ENCODE assay signal across 21 cellular contexts in genomic region chr22:19795617-19796008, GRCh38. TPM values are rescaled to one million over a fixed set of nuclear protein-coding genes. Genes with fewer than 3 reads are reported as not detected.
A peak's percentile ranks its signal among the peaks of the same experiment; 100 is the strongest.
DNase-seq lines count a peak whose midpoint lies in the region; ATAC-seq, FAIRE-seq and TF ChIP-seq lines count a peak whose summit lies in the region.
"Had no signal": no experiment of that assay in that cellular context is flagged by ENCODE, and none has a peak within 500 bp of the region (broad histone marks: within the 10 kb centered on the region; RNA-seq: fewer than 3 reads in every experiment).

No MANE protein-coding gene starts in this region.

- CTCF ChIA-PET in IMR-90 (lab: Yijun Ruan, JAX) = no interaction called here

- FAIRE-seq in H54 (lab: Jason Lieb, UNC) = no peak
- FAIRE-seq: GM12892 had no signal

- H3K9me3 ChIP-seq in IMR-90 (ENCODE audit: control insufficient read depth, insufficient read depth, low read length) (peaks cover 7% of the 10 kb centered on the region), fibroblast of lung (ENCODE audit: control insufficient read depth, insufficient read depth, low read depth, low read length) (no peaks in the 10 kb centered on the region), osteoblast (ENCODE audit: low read depth, low read length) (no peaks in the 10 kb centered on the region), colonic mucosa (no peaks in the 10 kb centered on the region)

- H3K4me2 ChIP-seq in IMR-90 (ENCODE audit: low read depth, low read length) (no peak overlapping the region), fibroblast of lung (ENCODE audit: extremely low read depth, insufficient read depth, low read length) (no peak overlapping the region), osteoblast (ENCODE audit: insufficient read depth, low read length) (no peak overlapping the region)

- no peak for TF ChIP-seq RAD21 in IMR-90 (IDR thresholded peaks at IDR 0.05; ENCODE audit: low read length)

- H2BK15ac ChIP-seq in IMR-90 (ENCODE audit: low read depth, low read length) = no peak overlapping the region

- no peak overlapping the region for H4K8ac ChIP-seq in IMR-90 (ENCODE audit: low read depth in 2 of 2, low read length in 2 of 2)

- H3K23ac ChIP-seq in IMR-90 (ENCODE audit: low read depth, low read length) = no peak overlapping the region

- WGBS in IMR-90 (ENCODE audit: extremely low coverage in 2 of 2, insufficient read length in 1 of 2), 2 experiments = 56% methylated on average over 2 of the region's 6 CpGs; no CpG with 5 or more reads in 1 of the 2 experiments

- H4K20me1 ChIP-seq in IMR-90 (ENCODE audit: insufficient read depth, low read length) = no peaks in the 10 kb centered on the region
- no peaks in the 10 kb centered on the region for H4K20me1 ChIP-seq in fibroblast of lung (ENCODE audit: control insufficient read depth, extremely low read depth, insufficient read depth, low read length)
- H4K20me1 ChIP-seq in osteoblast (ENCODE audit: insufficient read depth, low read length) = peaks cover 2% of the 10 kb centered on the region

- H3K14ac ChIP-seq in IMR-90 (replicated peaks; ENCODE audit: low read depth, low read length) = no peak overlapping the region

- dilution Hi-C loops in IMR-90 (cut with HindIII; ENCODE audit: low sequenced_read_pairs, unreplicated experiment) = no loop called here

- H3K4ac ChIP-seq in IMR-90 (ENCODE audit: low read depth, low read length) = no peak overlapping the region

- H2AK5ac ChIP-seq in IMR-90 (ENCODE audit: low read depth, low read length) = no peak overlapping the region

- POLR2A ChIA-PET in IMR-90 (lab: Charles Lee; ENCODE audit: unreplicated experiment) = no interaction called here

- H3K9ac ChIP-seq in IMR-90 (ENCODE audit: low read depth, low read length) (no peak overlapping the region), fibroblast of lung (ENCODE audit: insufficient read depth, low read length) (no peak overlapping the region), colonic mucosa (ENCODE audit: low read depth in 2 of 2, low read length in 2 of 2) (no peak overlapping the region)

- H2AK9ac ChIP-seq in IMR-90 (replicated peaks; ENCODE audit: low read depth, low read length, poor library complexity) = no peak overlapping the region

- H3K56ac ChIP-seq in IMR-90 (ENCODE audit: extremely low read depth, insufficient read depth, low read length) = no peak overlapping the region

- H3K27ac ChIP-seq in IMR-90 (ENCODE audit: insufficient read depth, low read length) (no peak overlapping the region), fibroblast of lung (ENCODE audit: insufficient read depth, low read length) (no peak overlapping the region), osteoblast (ENCODE audit: low read depth, low read length) (no peak overlapping the region), colonic mucosa (no peak overlapping the region)
- H3K27ac ChIP-seq: esophagus squamous epithelium, heart right ventricle had no signal

- no TSS peak for BruUV-seq in IMR-90 (replicated peaks; lab: Mats Ljungman, UMichigan)

- no peak overlapping the region for H2BK20ac ChIP-seq in IMR-90 (ENCODE audit: low read depth, low read length)

- TF ChIP-seq POLR2A in IMR-90 (IDR thresholded peaks at IDR 0.05; ENCODE audit: low read depth, low read length) = no peak
- TF ChIP-seq POLR2A in H54 (IDR thresholded peaks at IDR 0.05; ENCODE audit: low read depth, low read length) = no peak

- intact Hi-C loops in IMR-90 (cut with micrococcal nuclease) (no loop called here), colonic mucosa (cut with DNase I) (no loop called here)

- H3K4me1 ChIP-seq in IMR-90 (ENCODE audit: control insufficient read depth, insufficient read depth, low read length) (peaks cover 11% of the 10 kb centered on the region), fibroblast of lung (ENCODE audit: control insufficient read depth, extremely low read depth, insufficient read depth, low read length) (peaks cover 5% of the 10 kb centered on the region), osteoblast (ENCODE audit: insufficient read depth, low read length) (peaks cover 9% of the 10 kb centered on the region), colonic mucosa (no peaks in the 10 kb centered on the region)

- H2AFZ ChIP-seq in IMR-90 (replicated peaks; ENCODE audit: low read length, poor library complexity) = no peak overlapping the region
- H2AFZ ChIP-seq in fibroblast of lung (ENCODE audit: low read length) = no peak overlapping the region
- no peak overlapping the region for H2AFZ ChIP-seq in osteoblast (ENCODE audit: low read length)

- ATAC-seq in IMR-90 (ENCODE audit: low read depth) = no peak; the same call in 1 of the 2 replicates
- no peak for ATAC-seq in HG03457 (IDR thresholded peaks at IDR 0.05; ENCODE audit: unreplicated experiment)
- ATAC-seq: CD8-positive, alpha-beta T cell; effector memory CD8-positive, alpha-beta T cell; heart right ventricle; sciatic nerve had no signal

- no peaks in the 10 kb centered on the region for H3K79me1 ChIP-seq in IMR-90 (ENCODE audit: low read depth in 1 of 2, low read length in 2 of 2)

- H4K5ac ChIP-seq in IMR-90 (ENCODE audit: low read depth, low read length) = no peak overlapping the region

- no peak overlapping the region for H4K91ac ChIP-seq in IMR-90 (ENCODE audit: insufficient read depth, low read depth, low read length)

- no peak overlapping the region for H3K18ac ChIP-seq in IMR-90 (ENCODE audit: low read depth, low read length)

- in situ Hi-C loops in IMR-90 (cut with MboI; ENCODE audit: low sequenced_read_pairs) = no loop called here

- H3K36me3 ChIP-seq in IMR-90 (ENCODE audit: control insufficient read depth, insufficient read depth, low read length) (no peaks in the 10 kb centered on the region), fibroblast of lung (ENCODE audit: control insufficient read depth, insufficient read depth, low read length) (no peaks in the 10 kb centered on the region), osteoblast (ENCODE audit: insufficient read depth, low read length) (peaks cover 5% of the 10 kb centered on the region), colonic mucosa (no peaks in the 10 kb centered on the region)
- H3K36me3 ChIP-seq: heart right ventricle had no signal

- DNase-seq in AG20443 (ENCODE audit: low spot score) (peak; percentile 78), IMR-90 (peak; percentile 34), fibroblast of lung (ENCODE audit: low read depth in 2 of 2) (peak; percentile 24 to 45), osteoblast (ENCODE audit: insufficient read length, low spot score, missing footprints) (peak; percentile 92), colonic mucosa (no peak), H54 (ENCODE audit: insufficient read length, low spot score) (no peak)
- DNase-seq: activated CD4-positive, alpha-beta T cell treated with anti-CD3 and anti-CD28 coated beads, Interleukin-2, amount 50 U/mL, for 48 hours; activated naive CD4-positive, alpha-beta T cell treated with anti-CD3 and anti-CD28 coated beads for 36 hours; activated T-cell treated with anti-CD3 and anti-CD28 coated beads for 4 hours; CD8-positive, alpha-beta T cell; effector memory CD8-positive, alpha-beta T cell; esophagus squamous epithelium; heart right ventricle; KG1; NCI-H2029; NCI-H345 had no signal

- no peak overlapping the region for H2BK120ac ChIP-seq in IMR-90 (ENCODE audit: low read depth, low read length)

- TF ChIP-seq CTCF in IMR-90 (conservative IDR thresholded peaks at IDR 0.05; ENCODE audit: low read depth, low read length) = no peak
- no peak for TF ChIP-seq CTCF in fibroblast of lung (conservative IDR thresholded peaks at IDR 0.05 in 1 of 2, IDR thresholded peaks at IDR 0.05 in 1 of 2; ENCODE audit: low read depth in 1 of 2, low read length in 2 of 2)
- no peak for TF ChIP-seq CTCF in osteoblast (IDR thresholded peaks at IDR 0.05; ENCODE audit: extremely low read depth, low read depth, low read length)
- no peak for TF ChIP-seq CTCF in colonic mucosa (IDR thresholded peaks at IDR 0.05)

- H3K4me3 ChIP-seq in IMR-90 (ENCODE audit: insufficient read depth, low read depth, low read length) = no peak overlapping the region
- no peak overlapping the region for H3K4me3 ChIP-seq in fibroblast of lung (replicated peaks in 1 of 4; ENCODE audit: control extremely low read depth in 1 of 4, insufficient read depth in 1 of 4, low read depth in 3 of 4, low read length in 4 of 4)
- no peak overlapping the region for H3K4me3 ChIP-seq in osteoblast (ENCODE audit: insufficient read depth, low read length)
- no peak overlapping the region for H3K4me3 ChIP-seq in colonic mucosa
- H3K4me3 ChIP-seq: esophagus squamous epithelium, heart right ventricle, lung had no signal

- no peaks in the 10 kb centered on the region for H3K27me3 ChIP-seq in IMR-90 (ENCODE audit: control insufficient read depth, insufficient read depth, low read length)
- H3K27me3 ChIP-seq in fibroblast of lung (ENCODE audit: control insufficient read depth, insufficient read depth, low read length) = no peaks in the 10 kb centered on the region
- no peaks in the 10 kb centered on the region for H3K27me3 ChIP-seq in osteoblast (ENCODE audit: insufficient read depth, low read length)
- H3K27me3 ChIP-seq in colonic mucosa = no peaks in the 10 kb centered on the region
- H3K27me3 ChIP-seq: esophagus squamous epithelium, heart right ventricle had no signal

- H3K9me1 ChIP-seq in IMR-90 (ENCODE audit: insufficient read depth, low read length) = peaks cover 6% of the 10 kb centered on the region

- H3K79me2 ChIP-seq in fibroblast of lung (ENCODE audit: control insufficient read depth, insufficient read depth, low read length) (no peaks in the 10 kb centered on the region), osteoblast (ENCODE audit: insufficient read depth, low read length) (no peaks in the 10 kb centered on the region)

- H2BK5ac ChIP-seq in IMR-90 (ENCODE audit: low read depth, low read length, poor library complexity, severe bottlenecking) = no peak overlapping the region

RNA-seq across cellular contexts. Expression of gene TBX1, which starts 35.0 kb away (rescaled TPM):
- total RNA-seq in IMR-90 (2012; rRNA removed) (not detected in 2 replicates), fibroblast of lung (not detected in 2 replicates), osteoblast (under 0.01 TPM in 1 of 2 replicates, not detected in the other), colonic mucosa (1 to 10 TPM in 1 of 2 donors, under 1 TPM in 1; 0.80 to 1.9 TPM)
- polyA plus RNA-seq in IMR-90 (2012; rRNA removed) (0.03 and 0.13 TPM in 2 replicates), fibroblast of lung (not detected in 2 replicates)
- 0.03 TPM in 1 of 2 replicates, not detected in the other for polyA plus RNA-seq in IMR-90 (2012; cell fraction: cytosol; rRNA removed)
- 0.08 and 0.36 TPM in 2 replicates for polyA plus RNA-seq in IMR-90 (2012; cell fraction: nucleus; rRNA removed; ENCODE audit: low replicate concordance)
- not detected in 2 replicates for polyA plus RNA-seq in fibroblast of lung (2012)
- not detected in 2 replicates for polyA minus RNA-seq in fibroblast of lung (ENCODE audit: low replicate concordance)
- total RNA-seq: activated naive CD4-positive, alpha-beta T cell treated with anti-CD3 and anti-CD28 coated beads for 36 hours; CD8-positive, alpha-beta T cell; temporal lobe had no signal

RNA-seq across cellular contexts. Expression of gene GNB1L, which starts 59.1 kb away (rescaled TPM):
- total RNA-seq in IMR-90 (2012; rRNA removed) (1.7 and 2.5 TPM in 2 replicates), fibroblast of lung (6.4 and 7.8 TPM in 2 replicates), osteoblast (4.0 and 5.6 TPM in 2 replicates), colonic mucosa (10 to 100 TPM in 1 of 2 donors, 1 to 10 TPM in 1; 4.4 to 10.2 TPM)
- polyA plus RNA-seq in IMR-90 (2012; rRNA removed) (4.4 and 5.5 TPM in 2 replicates), fibroblast of lung (1.4 and 2.1 TPM in 2 replicates)
- polyA plus RNA-seq in IMR-90 (2012; cell fraction: cytosol; rRNA removed) = 5.3 and 8.3 TPM in 2 replicates
- 3.5 and 12.3 TPM in 2 replicates for polyA plus RNA-seq in IMR-90 (2012; cell fraction: nucleus; rRNA removed; ENCODE audit: low replicate concordance)
- polyA plus RNA-seq in fibroblast of lung (2012) = 4.0 and 6.5 TPM in 2 replicates
- polyA minus RNA-seq in fibroblast of lung (ENCODE audit: low replicate concordance) = 0.71 and 1.3 TPM in 2 replicates

RNA-seq across cellular contexts. Expression of gene RTL10, which starts 59.1 kb away (rescaled TPM):
- total RNA-seq in IMR-90 (2012; rRNA removed) = 8.6 TPM in 2 replicates
- polyA plus RNA-seq in IMR-90 (2012; rRNA removed) = 12.1 and 14.0 TPM in 2 replicates
- 8.4 and 9.2 TPM in 2 replicates for polyA plus RNA-seq in IMR-90 (2012; cell fraction: cytosol; rRNA removed)
- polyA plus RNA-seq in IMR-90 (2012; cell fraction: nucleus; rRNA removed; ENCODE audit: low replicate concordance) = 24.4 and 41.2 TPM in 2 replicates
- 7.3 and 7.7 TPM in 2 replicates for total RNA-seq in fibroblast of lung
- polyA plus RNA-seq in fibroblast of lung = 5.6 and 6.5 TPM in 2 replicates
- polyA plus RNA-seq in fibroblast of lung (2012) = 7.5 and 8.7 TPM in 2 replicates
- 22.6 and 34.5 TPM in 2 replicates for polyA minus RNA-seq in fibroblast of lung (ENCODE audit: low replicate concordance)
- 10.3 and 11.9 TPM in 2 replicates for total RNA-seq in osteoblast
- total RNA-seq in colonic mucosa = 10 to 100 TPM in 1 of 2 donors, 1 to 10 TPM in 1; 9.7 to 14.1 TPM

Comparison
In these comparisons a context has a peak if more than half of its experiments do, and no peak if none do; other contexts are left out.
1. DNase-seq: peak in AG20443 (single experiment), IMR-90 (single experiment), fibroblast of lung (2 of 2) and osteoblast (single experiment); none in colonic mucosa (single experiment) and H54 (single experiment).